In genomic region chr20:58043866-58044140, GRCh38 we compare ENCODE assay signal across 26 cellular contexts.
"Had no signal": no experiment of that assay in that cellular context is flagged by ENCODE, and none has a peak within 500 bp of the region (broad histone marks: within the 10 kb centered on the region; RNA-seq: fewer than 3 reads in every experiment).

No MANE protein-coding gene starts in this region.

- H3K36me3 ChIP-seq: gastrocnemius medialis, heart left ventricle, neural progenitor cell, right atrium auricular region, stomach, transverse colon had no signal

- H3K4me3 ChIP-seq: dorsolateral prefrontal cortex, gastrocnemius medialis, heart left ventricle, hepatocyte, mucosa of descending colon, neural progenitor cell, right atrium auricular region, stomach, transverse colon had no signal

- H3K36me3 Mint-ChIP-seq: mesothelial cell of epicardium; naive thymus-derived CD4-positive, alpha-beta T cell; neural progenitor cell; stimulated activated effector memory CD8-positive, alpha-beta T cell treated with anti-CD3 and anti-CD28 coated beads, Interleukin-12 subunit alpha, Interleukin-12 subunit beta, amount 100 ng/mL, for 72 hours had no signal

- FAIRE-seq: colon, kidney had no signal

- ATAC-seq: gastrocnemius medialis; heart left ventricle; left lobe of liver; mucosa of descending colon; naive thymus-derived CD4-positive, alpha-beta T cell; sciatic nerve; stimulated activated effector memory CD8-positive, alpha-beta T cell treated with anti-CD3 and anti-CD28 coated beads, Interleukin-12 subunit alpha, Interleukin-12 subunit beta, amount 100 ng/mL, for 72 hours had no signal

- H3K9me3 ChIP-seq: gastrocnemius medialis, heart left ventricle, mucosa of descending colon, right atrium auricular region, stomach, transverse colon had no signal

- H3K27ac ChIP-seq: dorsolateral prefrontal cortex, gastrocnemius medialis, heart left ventricle, hepatocyte, neural progenitor cell, parathyroid adenoma, right atrium auricular region, stomach, transverse colon had no signal

- H3K27me3 Mint-ChIP-seq: progenitor cell of endocrine pancreas had no signal

- H3K4me1 Mint-ChIP-seq: mesothelial cell of epicardium; naive thymus-derived CD4-positive, alpha-beta T cell; stimulated activated effector memory CD8-positive, alpha-beta T cell treated with anti-CD3 and anti-CD28 coated beads, Interleukin-12 subunit alpha, Interleukin-12 subunit beta, amount 100 ng/mL, for 72 hours had no signal

- H3K4me1 ChIP-seq: gastrocnemius medialis, parathyroid adenoma, stomach, transverse colon had no signal

- H3K4me3 Mint-ChIP-seq: mesothelial cell of epicardium; naive thymus-derived CD4-positive, alpha-beta T cell; nephron; neural progenitor cell; stimulated activated effector memory CD8-positive, alpha-beta T cell treated with anti-CD3 and anti-CD28 coated beads, Interleukin-12 subunit alpha, Interleukin-12 subunit beta, amount 100 ng/mL, for 72 hours had no signal

- H3K27ac Mint-ChIP-seq: mesothelial cell of epicardium; naive thymus-derived CD4-positive, alpha-beta T cell; neural progenitor cell; progenitor cell of endocrine pancreas; stimulated activated effector memory CD8-positive, alpha-beta T cell treated with anti-CD3 and anti-CD28 coated beads, Interleukin-12 subunit alpha, Interleukin-12 subunit beta, amount 100 ng/mL, for 72 hours had no signal

- DNase-seq: cerebellar nuclear complex; dorsolateral prefrontal cortex; effector CD4-positive, alpha-beta T cell; foreskin fibroblast; gastrocnemius medialis; heart left ventricle; kidney; mesenchymal stem cell; mucosa of descending colon; naive thymus-derived CD4-positive, alpha-beta T cell; stimulated activated CD4-positive, alpha-beta T cell treated with anti-CD3 and anti-CD28 coated beads, Interleukin-2, amount 100 ng/mL, for 24 hours; stimulated activated CD4-positive, alpha-beta T cell treated with anti-CD3 and anti-CD28 coated beads, Interleukin-4, amount 100 ng/mL, for 24 hours; stimulated activated naive CD4-positive, alpha-beta T cell treated with Interleukin-2 at 50 U/mL for 16 hours; stomach; transverse colon had no signal

- H3K27me3 ChIP-seq: gastrocnemius medialis, neural progenitor cell, right atrium auricular region, transverse colon had no signal

- H3K9me3 Mint-ChIP-seq: mesothelial cell of epicardium; nephron; neural progenitor cell; stimulated activated effector memory CD8-positive, alpha-beta T cell treated with anti-CD3 and anti-CD28 coated beads, Interleukin-12 subunit alpha, Interleukin-12 subunit beta, amount 100 ng/mL, for 72 hours had no signal
